Comparison of ENCODE assay signal across 27 cellular contexts in genomic region chr7:154656618-154657017, GRCh38.
"Had no signal": no experiment of that assay in that cellular context is flagged by ENCODE, and none has a peak within 500 bp of the region (broad histone marks: within the 10 kb centered on the region; RNA-seq: fewer than 3 reads in every experiment).

No MANE protein-coding gene starts in this region.

- H3K36me3 ChIP-seq: colonic mucosa, esophagus squamous epithelium, gastrocnemius medialis, heart right ventricle, left lung, lower lobe of right lung had no signal

- FAIRE-seq: endometrium, islet of Langerhans, keratinocyte had no signal

- H3K4me1 Mint-ChIP-seq: endodermal cell, mesothelial cell of epicardium had no signal

- ATAC-seq: effector memory CD8-positive, alpha-beta T cell; esophagus mucosa; gastrocnemius medialis; heart right ventricle; left cardiac atrium; left lung; left ventricle myocardium superior; lower lobe of right lung; mucosa of descending colon had no signal

- H3K4me3 ChIP-seq: colonic mucosa, esophagus squamous epithelium, gastrocnemius medialis, heart right ventricle, left lung, lower lobe of right lung, mucosa of descending colon had no signal

- H3K9me3 ChIP-seq: colonic mucosa, gastrocnemius medialis, lower lobe of right lung had no signal

- H3K4me1 ChIP-seq: colonic mucosa, esophagus squamous epithelium, gastrocnemius medialis, heart right ventricle, left lung, lower lobe of right lung had no signal

- DNase-seq: colonic mucosa; cortex of kidney; effector CD8-positive, alpha-beta T cell; effector memory CD8-positive, alpha-beta T cell; endodermal cell; erythroblast; esophagus squamous epithelium; foreskin fibroblast; foreskin melanocyte; gastrocnemius medialis; glutamatergic neuron; head of caudate nucleus; heart right ventricle; hippocampal formation; left cardiac atrium; left lung; left ventricle myocardium superior; lower lobe of right lung; mesenchymal stem cell; mucosa of descending colon had no signal

- H3K4me3 Mint-ChIP-seq: dendritic cell treated with granulocyte-macrophage colony-stimulating factor and Interleukin-4, amounts not matched to agents 40 ng/mL and 50 ng/mL, for 4 days; effector memory CD8-positive, alpha-beta T cell; endodermal cell; mesothelial cell of epicardium had no signal

- H3K27ac Mint-ChIP-seq: dendritic cell treated with granulocyte-macrophage colony-stimulating factor and Interleukin-4, amounts not matched to agents 40 ng/mL and 50 ng/mL, for 4 days; effector memory CD8-positive, alpha-beta T cell; endodermal cell; mesothelial cell of epicardium had no signal

- H3K27me3 Mint-ChIP-seq: dendritic cell treated with granulocyte-macrophage colony-stimulating factor and Interleukin-4, amounts not matched to agents 40 ng/mL and 50 ng/mL, for 4 days; effector memory CD8-positive, alpha-beta T cell had no signal

- H3K27ac ChIP-seq: colonic mucosa, epithelial cell of prostate, esophagus squamous epithelium, gastrocnemius medialis, heart right ventricle, left lung, lower lobe of right lung had no signal

- H3K27me3 ChIP-seq: colonic mucosa, esophagus squamous epithelium, gastrocnemius medialis, left lung had no signal
